In genomic region chr3:136974670-136975069, GRCh38 we compare ENCODE assay signal across 23 cellular contexts. TPM values are rescaled to one million over a fixed set of nuclear protein-coding genes. Genes with fewer than 3 reads are reported as not detected.
DNase-seq lines count a peak whose midpoint lies in the region; ATAC-seq, FAIRE-seq and TF ChIP-seq lines count a peak whose summit lies in the region.
"Had no signal": no experiment of that assay in that cellular context is flagged by ENCODE, and none has a peak within 500 bp of the region (broad histone marks: within the 10 kb centered on the region; RNA-seq: fewer than 3 reads in every experiment).

No MANE protein-coding gene starts in this region.

- peaks cover 8% of the 10 kb centered on the region for H3K9me3 ChIP-seq in HepG2 (ENCODE audit: low read length)
- H3K9me3 ChIP-seq in right lobe of liver, result no peaks in the 10 kb centered on the region
- H3K9me3 ChIP-seq: BE2C had no signal

- POLR2A ChIA-PET in HepG2 (lab: Yijun Ruan, JAX), result no interaction called here

- CTCF ChIA-PET in HepG2 (lab: Yijun Ruan, JAX; ENCODE audit: low intra/inter-chr PET ratio, low total read pairs), result no interaction called here

- DNase-seq in HepG2 (ENCODE audit: low spot score) (no peak), right lobe of liver (no peak), frontal cortex (ENCODE audit: low spot score in 2 of 2) (no peak), omental fat pad (ENCODE audit: low spot score) (no peak), NCI-H1092 treated with DMSO at 0.1 percent for 48 hours (lab: John Stamatoyannopoulos, UW) (no peak)
- DNase-seq: ACHN; BE2C; C1 segment of cervical spinal cord; Caco-2; CD4-positive, CD25-positive, alpha-beta regulatory T cell; CD8-positive, alpha-beta memory T cell; DMS153; DMS79; GDM1; HCEC 1CT had no signal

- FAIRE-seq in HepG2 (lab: Jason Lieb, UNC), result no peak
- peak; percentile 42 for FAIRE-seq in TTC549 (lab: Jason Lieb, UNC)
- FAIRE-seq in frontal cortex (lab: Jason Lieb, UNC), result peak; percentile 71
- FAIRE-seq: GM12892, GM18507, H54, HTR-8/SVneo had no signal

- no peak overlapping the region for H3K9ac ChIP-seq in HepG2 (ENCODE audit: insufficient read depth, low read depth, low read length)

- no peak overlapping the region for H3K4me3 ChIP-seq in HepG2 (replicated peaks in 1 of 3; ENCODE audit: insufficient read depth in 1 of 3, low read depth in 2 of 3, low read length in 3 of 3)
- H3K4me3 ChIP-seq in right lobe of liver, result no peak overlapping the region
- H3K4me3 ChIP-seq: GM23338 had no signal

- H3K4me1 ChIP-seq in HepG2 (ENCODE audit: insufficient read depth, low read length), result peaks cover 17% of the 10 kb centered on the region
- no peaks in the 10 kb centered on the region for H3K4me1 ChIP-seq in right lobe of liver
- H3K4me1 ChIP-seq: Caco-2 had no signal

- in situ Hi-C loops in HepG2 (cut with HindIII; ENCODE audit: extremely low pct_ligation_motif_present, low pct_unique_long_range_greater_than_20kb), result no loop called here

- TF ChIP-seq RAD21 in HepG2 (CRISPR knock-in tag; IDR thresholded peaks at IDR 0.05), result no peak

- BruUV-seq in HepG2 (replicated peaks; lab: Mats Ljungman, UMichigan), result no TSS peak

- no peaks in the 10 kb centered on the region for H3K79me2 ChIP-seq in HepG2 (ENCODE audit: insufficient read depth, low read length)

- no peak overlapping the region for H3K4me2 ChIP-seq in HepG2 (ENCODE audit: low read depth, low read length)
- H3K4me2 ChIP-seq: GM23338 had no signal

- H2AFZ ChIP-seq in HepG2 (ENCODE audit: low read length), result no peak overlapping the region
- H2AFZ ChIP-seq: GM23338 had no signal

- no peaks in the 10 kb centered on the region for H4K20me1 ChIP-seq in HepG2 (ENCODE audit: insufficient read depth, low read length)

- 66% methylated on average over 2 of the region's 2 CpGs for WGBS in HepG2 (ENCODE audit: low lambda C conversion rate)
- WGBS in right lobe of liver (ENCODE audit: insufficient coverage, low coverage, low lambda C conversion rate, missing lambda C conversion rate), result 80% methylated on average over 2 of the region's 2 CpGs

- TF ChIP-seq EP300 in HepG2 (IDR thresholded peaks at IDR 0.05; ENCODE audit: low read depth in 2 of 2, low read length in 2 of 2) (no peak), HepG2 (CRISPR knock-in tag; IDR thresholded peaks at IDR 0.05; ENCODE audit: borderline replicate concordance) (no peak)

- ATAC-seq in HepG2, result no peak
- ATAC-seq in right lobe of liver, result no peak
- ATAC-seq in omental fat pad (ENCODE audit: low FRiP score), result no peak
- ATAC-seq in GM21737 (IDR thresholded peaks at IDR 0.05; ENCODE audit: unreplicated experiment), result no peak
- ATAC-seq: GM23338 had no signal

- intact Hi-C loops in HepG2 (cut with micrococcal nuclease; ENCODE audit: unreplicated experiment), result no loop called here
- intact Hi-C loops in right lobe of liver (cut with DNase I), result no loop called here

- H3K36me3 ChIP-seq in HepG2 (replicated peaks in 1 of 2; ENCODE audit: control insufficient read depth in 1 of 2, insufficient read depth in 2 of 2, low read length in 2 of 2) (no peaks in the 10 kb centered on the region), right lobe of liver (no peaks in the 10 kb centered on the region)
- H3K36me3 ChIP-seq: BE2C had no signal

- no peak overlapping the region for H3K27ac ChIP-seq in HepG2 (ENCODE audit: extremely low read length, insufficient read depth, low read length)
- H3K27ac ChIP-seq in right lobe of liver, result no peak overlapping the region

- no peaks in the 10 kb centered on the region for H3K27me3 ChIP-seq in HepG2 (ENCODE audit: control insufficient read depth in 1 of 2, insufficient read depth in 2 of 2, low read length in 2 of 2)
- no peaks in the 10 kb centered on the region for H3K27me3 ChIP-seq in right lobe of liver
- H3K27me3 ChIP-seq: BE2C had no signal

- TF ChIP-seq POLR2A in HepG2 (IDR thresholded peaks at IDR 0.05; ENCODE audit: insufficient read depth in 1 of 2, low read depth in 2 of 2, low read length in 2 of 2) (no peak), right lobe of liver (IDR thresholded peaks at IDR 0.05) (no peak)

- TF ChIP-seq CTCF in HepG2 (CRISPR knock-in tag; IDR thresholded peaks at IDR 0.05) (no peak), right lobe of liver (IDR thresholded peaks at IDR 0.05) (no peak), omental fat pad (IDR thresholded peaks at IDR 0.05) (no peak)

TF ChIP-seq in HepG2, 621 proteins besides CTCF, POLR2A, EP300 and RAD21:
- TF ChIP-seq JUNB (CRISPR knock-in tag; IDR thresholded peaks at IDR 0.05; ENCODE audit: borderline replicate concordance), result no peak
- peak; percentile 97 for TF ChIP-seq ZNF160 (CRISPR knock-in tag; IDR thresholded peaks at IDR 0.05)

RNA-seq across cellular contexts. Expression of gene IL20RB, which starts 16.9 kb away (rescaled TPM):
- total RNA-seq in HepG2 (2016; rRNA removed; fragmentation: Illumina TruSeq; extraction: Trizol) (0.22 and 0.34 TPM in 2 replicates), right lobe of liver (1 to 10 TPM in 2 of 6 experiments, under 1 TPM in 4; 0.30 to 6.6 (median 0.52) TPM), frontal cortex (0.82 TPM), omental fat pad (1 to 10 TPM; 1.1 to 4.4 (median 2.3) TPM)
- total RNA-seq in HepG2 (2016; cell fraction: cytosol; rRNA removed; fragmentation: Illumina TruSeq; extraction: Trizol; ENCODE audit: low read depth), result 0.53 and 0.91 TPM in 2 replicates
- total RNA-seq in HepG2 (2016; cell fraction: insoluble cytoplasmic fraction; rRNA removed; fragmentation: Illumina TruSeq; extraction: Trizol), result 0.42 and 0.48 TPM in 2 replicates
- total RNA-seq in HepG2 (2016; cell fraction: membrane; rRNA removed; fragmentation: Illumina TruSeq; extraction: Trizol), result 0.37 and 0.45 TPM in 2 replicates
- 0.68 and 1.5 TPM in 2 replicates for total RNA-seq in HepG2 (2016; cell fraction: nucleus; rRNA removed; fragmentation: Illumina TruSeq; extraction: Trizol)
- 0.32 and 0.37 TPM in 2 replicates for polyA plus RNA-seq in HepG2 (2011; rRNA removed)
- polyA plus RNA-seq in HepG2 (2011; cell fraction: cytosol; rRNA removed), result 0.22 and 0.24 TPM in 2 replicates
- 0.63 and 0.69 TPM in 2 replicates for polyA plus RNA-seq in HepG2 (2011; cell fraction: nucleus; rRNA removed)
- 0.17 and 0.27 TPM in 2 replicates for polyA plus RNA-seq in HepG2 (2012)
- polyA plus RNA-seq in HepG2 (2016; cell fraction: cytosol; fragmentation: Illumina TruSeq; extraction: Trizol; ENCODE audit: low read depth), result 0.06 TPM in 1 of 2 replicates, not detected in the other
- polyA plus RNA-seq in HepG2 (2016; cell fraction: insoluble cytoplasmic fraction; fragmentation: Illumina TruSeq; extraction: Trizol; ENCODE audit: low read depth), result 0.34 and 0.61 TPM in 2 replicates
- polyA plus RNA-seq in HepG2 (2016; cell fraction: membrane; fragmentation: Illumina TruSeq; extraction: Trizol; ENCODE audit: low read depth), result 0.15 and 0.18 TPM in 2 replicates
- 1.2 and 1.8 TPM in 2 replicates for polyA plus RNA-seq in HepG2 (2016; cell fraction: nucleus; fragmentation: Illumina TruSeq; extraction: Trizol; ENCODE audit: insufficient read depth, low read depth)
- 2.0 and 67.6 TPM in 2 replicates for polyA minus RNA-seq in HepG2 (2011; rRNA and poly(A)+ RNA removed; ENCODE audit: low replicate concordance)
- 0.40 and 0.62 TPM in 2 replicates for polyA minus RNA-seq in HepG2 (2011; cell fraction: cytosol; rRNA and poly(A)+ RNA removed)
- 3.1 and 4.8 TPM in 2 replicates for polyA minus RNA-seq in HepG2 (2011; cell fraction: nucleus; rRNA and poly(A)+ RNA removed)
- polyA plus RNA-seq: IgD-negative memory B cell had no signal
